1 cellular context compared by ENCODE assay signal in genomic region chr7:55575098-55575497, GRCh38.
TF ChIP-seq lines count a peak whose summit lies in the region.

No MANE protein-coding gene starts in this region.

TF ChIP-seq in endothelial cell of umbilical vein, 7 proteins besides CTCF, POLR2A, EP300 and RAD21 (continued from another document):
- no peak for TF ChIP-seq FOS (IDR thresholded peaks at IDR 0.05; ENCODE audit: borderline replicate concordance, insufficient read depth, low read length)
